In the genomic region with DNA sequence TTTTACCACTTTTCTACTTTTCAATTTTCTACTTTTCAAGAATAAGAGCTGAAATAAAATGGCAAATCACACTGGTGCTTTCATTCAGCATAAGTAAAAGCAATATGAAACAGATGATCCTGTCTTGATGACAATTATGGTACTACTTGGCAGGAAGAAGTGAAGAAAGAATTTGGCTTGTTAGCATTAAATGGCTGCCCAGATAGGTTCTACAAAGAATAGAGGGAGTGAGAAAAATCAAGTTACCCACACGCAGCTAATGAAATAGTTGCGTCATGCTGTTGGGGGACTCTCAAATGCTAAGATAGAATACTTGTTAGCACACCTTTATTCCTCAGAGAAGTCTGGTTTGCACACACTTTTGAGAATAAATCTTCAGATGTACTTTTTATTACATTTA, we compare ENCODE assay signal across 1 cellular context.
TF ChIP-seq lines count a peak whose summit lies in the region.

No MANE protein-coding gene starts in this region.

TF ChIP-seq in K562, 482 proteins besides CTCF, POLR2A, EP300 and RAD21 (continued from another document):
- TF ChIP-seq, protein P1, sequence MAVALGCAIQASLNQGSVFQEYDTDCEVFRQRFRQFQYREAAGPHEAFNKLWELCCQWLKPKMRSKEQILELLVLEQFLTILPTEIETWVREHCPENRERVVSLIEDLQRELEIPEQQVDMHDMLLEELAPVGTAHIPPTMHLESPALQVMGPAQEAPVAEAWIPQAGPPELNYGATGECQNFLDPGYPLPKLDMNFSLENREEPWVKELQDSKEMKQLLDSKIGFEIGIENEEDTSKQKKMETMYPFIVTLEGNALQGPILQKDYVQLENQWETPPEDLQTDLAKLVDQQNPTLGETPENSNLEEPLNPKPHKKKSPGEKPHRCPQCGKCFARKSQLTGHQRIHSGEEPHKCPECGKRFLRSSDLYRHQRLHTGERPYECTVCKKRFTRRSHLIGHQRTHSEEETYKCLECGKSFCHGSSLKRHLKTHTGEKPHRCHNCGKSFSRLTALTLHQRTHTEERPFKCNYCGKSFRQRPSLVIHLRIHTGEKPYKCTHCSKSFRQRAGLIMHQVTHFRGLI (CRISPR knock-in tag; IDR thresholded peaks at IDR 0.05), result no peak
- no peak for TF ChIP-seq ZNF263 (CRISPR knock-in tag; IDR thresholded peaks at IDR 0.05; ENCODE audit: borderline replicate concordance)
- no peak for TF ChIP-seq PRPF4 (IDR thresholded peaks at IDR 0.05; ENCODE audit: insufficient read depth, low read depth, low read length, poor library complexity, severe bottlenecking)
- TF ChIP-seq HCFC1 (IDR thresholded peaks at IDR 0.05; ENCODE audit: low read depth, low read length), result no peak
- TF ChIP-seq SUPT5H (IDR thresholded peaks at IDR 0.05), result no peak
